13 cellular contexts compared by ENCODE assay signal in the genomic region with DNA sequence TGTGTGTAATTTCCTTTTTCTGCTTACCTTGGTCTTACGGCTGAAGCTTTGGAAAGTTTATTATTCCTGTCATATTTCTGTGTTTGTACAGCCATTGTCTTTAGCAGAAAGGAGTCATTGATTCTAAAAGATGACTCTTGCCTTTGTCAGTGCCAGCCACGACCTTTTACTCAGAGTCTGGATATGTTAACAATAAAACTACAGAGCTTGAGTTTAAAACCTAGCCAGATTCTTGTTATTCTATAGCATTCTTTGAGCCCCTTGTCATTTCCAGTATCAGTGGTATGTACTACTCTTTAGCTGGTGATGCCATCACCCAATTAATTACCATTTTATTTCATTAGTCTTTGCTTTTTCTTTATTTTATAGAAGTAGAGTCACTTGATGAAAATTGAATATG.
DNase-seq lines count a peak whose midpoint lies in the region; ATAC-seq and TF ChIP-seq lines count a peak whose summit lies in the region.
"Had no signal": no experiment of that assay in that cellular context is flagged by ENCODE, and none has a peak within 500 bp of the region (broad histone marks: within the 10 kb centered on the region; RNA-seq: fewer than 3 reads in every experiment).

No MANE protein-coding gene starts in this region.

- no peak overlapping the region for H2BK120ac ChIP-seq in IMR-90 (ENCODE audit: low read depth, low read length)

- ATAC-seq in IMR-90 (ENCODE audit: low read depth) (peak; percentile 84), lower lobe of right lung (no peak)

- CTCF ChIA-PET in AG04450 (lab: Charles Lee): no interaction called here
- CTCF ChIA-PET in IMR-90 (lab: Yijun Ruan, JAX): no interaction called here

- intact Hi-C loops in IMR-90 (cut with micrococcal nuclease): no loop called here
- intact Hi-C loops in lower lobe of right lung (cut with DNase I): no loop called here

- H2AK9ac ChIP-seq in IMR-90 (replicated peaks; ENCODE audit: low read depth, low read length, poor library complexity): no peak overlapping the region

- H4K20me1 ChIP-seq in IMR-90 (ENCODE audit: insufficient read depth, low read length): peaks cover 24% of the 10 kb centered on the region; the same call in 1 of the 2 replicates

- H3K56ac ChIP-seq in IMR-90 (ENCODE audit: extremely low read depth, insufficient read depth, low read length): no peak overlapping the region

- H3K36me3 Mint-ChIP-seq in brain: peaks cover 18% of the 10 kb centered on the region

- no CpG with 5 or more reads among the region's 2 CpGs for WGBS in IMR-90 (ENCODE audit: extremely low coverage in 2 of 2, insufficient read length in 1 of 2), 2 experiments

- H3K27ac Mint-ChIP-seq in brain: peak overlapping the region in 3 of 5 experiments; percentile 22 to 32 (median 30)

- H3K27ac ChIP-seq in AG04450 (ENCODE audit: low read depth, low read length): no peak overlapping the region
- H3K27ac ChIP-seq in IMR-90 (ENCODE audit: insufficient read depth, low read length): no peak overlapping the region
- no peak overlapping the region for H3K27ac ChIP-seq in lower lobe of right lung

- H2BK15ac ChIP-seq in IMR-90 (ENCODE audit: low read depth, low read length): no peak overlapping the region

- no peak for TF ChIP-seq POLR2A in IMR-90 (IDR thresholded peaks at IDR 0.05; ENCODE audit: low read depth, low read length)

- H3K9me3 Mint-ChIP-seq in brain: no peaks in the 10 kb centered on the region

- no peak overlapping the region for H3K9ac ChIP-seq in IMR-90 (ENCODE audit: low read depth, low read length)

- DNase-seq in AG04450 (ENCODE audit: low read depth, low spot score): peak; percentile 39
- DNase-seq in IMR-90: peak; percentile 89
- DNase-seq in kidney glomerular epithelial cell (lab: John Stamatoyannopoulos, UW): peak; percentile 87
- no peak for DNase-seq in activated naive CD4-positive, alpha-beta T cell treated with anti-CD3 and anti-CD28 coated beads, Interleukin-2, amount 50 U/mL, for 16 hours
- DNase-seq in lower lobe of right lung: no peak
- DNase-seq in stimulated activated CD4-positive, alpha-beta T cell treated with anti-CD3 and anti-CD28 coated beads, Interleukin-2, amount 100 ng/mL, for 24 hours: no peak
- no peak for DNase-seq in SKM-1 (lab: John Stamatoyannopoulos, UW; ENCODE audit: unreplicated experiment)
- DNase-seq: activated CD4-positive, CD25-positive, alpha-beta regulatory T cell; activated gamma-delta T cell; C1 segment of cervical spinal cord; NCI-H1694 had no signal

- in situ Hi-C loops in IMR-90 (cut with MboI; ENCODE audit: low sequenced_read_pairs): no loop called here

- H2BK20ac ChIP-seq in IMR-90 (ENCODE audit: low read depth, low read length): peak overlapping the region; percentile 95; the same call in 1 of the 2 replicates

- H4K91ac ChIP-seq in IMR-90 (ENCODE audit: insufficient read depth, low read depth, low read length): no peak overlapping the region

- no peak overlapping the region; a peak in 1 of 4 replicates for H4K8ac ChIP-seq in IMR-90 (ENCODE audit: low read depth in 2 of 2, low read length in 2 of 2)

- no peak overlapping the region for H3K4ac ChIP-seq in IMR-90 (ENCODE audit: low read depth, low read length)

- H3K4me3 Mint-ChIP-seq in brain: no peak overlapping the region

- H3K9me1 ChIP-seq in IMR-90 (ENCODE audit: insufficient read depth, low read length): peaks cover 9% of the 10 kb centered on the region

- no peak overlapping the region for H3K18ac ChIP-seq in IMR-90 (ENCODE audit: low read depth, low read length)

- peaks cover 16% of the 10 kb centered on the region for H3K4me1 ChIP-seq in IMR-90 (ENCODE audit: control insufficient read depth, insufficient read depth, low read length)
- peaks cover 10% of the 10 kb centered on the region for H3K4me1 ChIP-seq in lower lobe of right lung

- H3K4me3 ChIP-seq in AG04450 (ENCODE audit: low read depth, low read length) (no peak overlapping the region), IMR-90 (ENCODE audit: insufficient read depth, low read depth, low read length) (no peak overlapping the region), lower lobe of right lung (no peak overlapping the region)
- H3K4me3 ChIP-seq: skin epidermis had no signal

- no peak for TF ChIP-seq CTCF in AG04450 (IDR thresholded peaks at IDR 0.05; ENCODE audit: low read depth, low read length)
- no peak for TF ChIP-seq CTCF in IMR-90 (conservative IDR thresholded peaks at IDR 0.05; ENCODE audit: low read depth, low read length)
- no peak for TF ChIP-seq CTCF in brain (conservative IDR thresholded peaks at IDR 0.05)
- no peak for TF ChIP-seq CTCF in lower lobe of right lung (IDR thresholded peaks at IDR 0.05)

- H3K36me3 ChIP-seq in IMR-90 (ENCODE audit: control insufficient read depth, insufficient read depth, low read length): no peaks in the 10 kb centered on the region
- H3K36me3 ChIP-seq in lower lobe of right lung: no peaks in the 10 kb centered on the region

- peak overlapping the region; percentile 6; the same call in 1 of the 2 replicates for H3K4me2 ChIP-seq in IMR-90 (ENCODE audit: low read depth, low read length)

- TF ChIP-seq RAD21 in IMR-90 (IDR thresholded peaks at IDR 0.05; ENCODE audit: low read length): no peak

- peak overlapping the region; percentile 68; the same call in 1 of the 2 replicates for H3K23ac ChIP-seq in IMR-90 (ENCODE audit: low read depth, low read length)

- no peaks in the 10 kb centered on the region for H3K27me3 ChIP-seq in AG04450 (ENCODE audit: control insufficient read depth, insufficient read depth, low read length)
- H3K27me3 ChIP-seq in IMR-90 (ENCODE audit: control insufficient read depth, insufficient read depth, low read length): no peaks in the 10 kb centered on the region
- H3K27me3 ChIP-seq in lower lobe of right lung (ENCODE audit: low read depth): no peaks in the 10 kb centered on the region

- no peak overlapping the region for H2AK5ac ChIP-seq in IMR-90 (ENCODE audit: low read depth, low read length)

- peaks cover 60% of the 10 kb centered on the region for H3K4me1 Mint-ChIP-seq in brain

- no TSS peak for BruUV-seq in IMR-90 (replicated peaks; lab: Mats Ljungman, UMichigan)

- H2BK5ac ChIP-seq in IMR-90 (ENCODE audit: low read depth, low read length, poor library complexity, severe bottlenecking): peak overlapping the region; percentile 86

- no peak overlapping the region for H3K14ac ChIP-seq in IMR-90 (replicated peaks; ENCODE audit: low read depth, low read length)

- H4K5ac ChIP-seq in IMR-90 (ENCODE audit: low read depth, low read length): no peak overlapping the region

- POLR2A ChIA-PET in AG04450 (lab: Yijun Ruan, JAX) (interaction anchor here (0.8 kb wide), 1 partner anchor 173 kb away, joined by 3 read pairs; no protein-coding TSS in a partner anchor), IMR-90 (lab: Charles Lee; ENCODE audit: unreplicated experiment) (no interaction called here)

- no peak overlapping the region for H2AFZ ChIP-seq in IMR-90 (replicated peaks; ENCODE audit: low read length, poor library complexity)

- dilution Hi-C loops in IMR-90 (cut with HindIII; ENCODE audit: low sequenced_read_pairs, unreplicated experiment): no loop called here

- no peaks in the 10 kb centered on the region for H3K9me3 ChIP-seq in AG04450 (ENCODE audit: control insufficient read depth, insufficient read depth, low read length)
- H3K9me3 ChIP-seq in IMR-90 (ENCODE audit: control insufficient read depth, insufficient read depth, low read length): no peaks in the 10 kb centered on the region
- no peaks in the 10 kb centered on the region for H3K9me3 ChIP-seq in lower lobe of right lung

- peaks cover 18 to 62% of the 10 kb centered on the region in 2 experiments for H3K79me1 ChIP-seq in IMR-90 (ENCODE audit: low read depth in 1 of 2, low read length in 2 of 2)

- no peaks in the 10 kb centered on the region for H3K27me3 Mint-ChIP-seq in brain

TF ChIP-seq in IMR-90, 13 proteins besides CTCF, POLR2A, EP300 and RAD21:
- TF ChIP-seq BHLHE40 (IDR thresholded peaks at IDR 0.05; ENCODE audit: low read depth, low read length) (no peak), RCOR1 (IDR thresholded peaks at IDR 0.05; ENCODE audit: insufficient replicate concordance, low read length) (peak; percentile 40), FOS (IDR thresholded peaks at IDR 0.05; ENCODE audit: low read depth, low read length) (peak; percentile 64), MAFK (IDR thresholded peaks at IDR 0.05; ENCODE audit: low read depth, low read length) (no peak), RFX5 (IDR thresholded peaks at IDR 0.05; ENCODE audit: low read depth, low read length) (no peak), CEBPB (IDR thresholded peaks at IDR 0.05; ENCODE audit: low read depth, low read length) (no peak), MAZ (IDR thresholded peaks at IDR 0.05; ENCODE audit: borderline replicate concordance, low read depth, low read length) (no peak)

Comparison
In these comparisons a context has a peak if more than half of its experiments do, and no peak if none do; other contexts are left out.
1. DNase-seq: peak in AG04450 (single experiment), IMR-90 (single experiment) and kidney glomerular epithelial cell (single experiment); none in activated naive CD4-positive, alpha-beta T cell treated with anti-CD3 and anti-CD28 coated beads, Interleukin-2, amount 50 U/mL, for 16 hours (single experiment), lower lobe of right lung (single experiment), stimulated activated CD4-positive, alpha-beta T cell treated with anti-CD3 and anti-CD28 coated beads, Interleukin-2, amount 100 ng/mL, for 24 hours (0 of 2) and SKM-1 (single experiment).